Comparison of ENCODE assay signal across 16 cellular contexts in the genomic region with DNA sequence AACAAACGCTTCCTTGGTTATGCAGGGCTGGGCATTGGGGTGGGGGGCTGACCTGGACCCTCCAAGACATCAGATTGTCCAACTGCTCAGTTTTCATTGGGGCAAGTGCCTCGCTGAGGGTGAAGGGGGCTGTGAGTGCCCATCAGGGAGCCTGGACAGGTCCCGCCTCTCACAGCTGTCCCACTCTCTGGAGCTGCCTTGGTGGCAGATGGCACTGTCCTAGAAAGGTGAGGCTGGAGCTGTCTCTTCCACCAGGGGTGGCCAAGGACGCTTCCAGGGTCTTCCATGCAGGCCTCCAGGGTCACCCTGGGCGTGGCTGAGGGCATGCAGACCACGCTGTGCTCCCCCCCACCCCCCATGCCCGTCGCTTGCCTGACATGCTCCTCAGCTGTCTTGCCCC. TPM values are rescaled to one million over a fixed set of nuclear protein-coding genes. Genes with fewer than 3 reads are reported as not detected.
DNase-seq lines count a peak whose midpoint lies in the region; ATAC-seq, FAIRE-seq and TF ChIP-seq lines count a peak whose summit lies in the region.
"Had no signal": no experiment of that assay in that cellular context is flagged by ENCODE, and none has a peak within 500 bp of the region (broad histone marks: within the 10 kb centered on the region; RNA-seq: fewer than 3 reads in every experiment).

No MANE protein-coding gene starts in this region.

- CTCF ChIA-PET in mammary epithelial cell (lab: Charles Lee; ENCODE audit: low non-redundant PET) = no interaction called here
- CTCF ChIA-PET in MCF 10A (lab: Yijun Ruan, JAX) = no interaction called here
- CTCF ChIA-PET in CD8-positive, alpha-beta T cell (lab: Charles Lee) = interaction anchor here (3.1 kb wide), 1 partner anchor 47 kb away, joined by 8 read pairs; no protein-coding TSS in a partner anchor

- H4K20me1 ChIP-seq in mammary epithelial cell (ENCODE audit: insufficient read depth, low read length) = no peaks in the 10 kb centered on the region
- H4K20me1 ChIP-seq in astrocyte (ENCODE audit: insufficient read depth, low read length) = no peaks in the 10 kb centered on the region

- WGBS in mammary epithelial cell (ENCODE audit: low coverage, missing lambda C conversion rate) = 91% methylated on average over 4 of the region's 8 CpGs
- WGBS in upper lobe of left lung, 2 donors = 71 to 90% methylated on average over 2 to 8 of the region's 8 CpGs

- H3K4me1 ChIP-seq in mammary epithelial cell (ENCODE audit: insufficient read depth, low read length) = peaks cover 35% of the 10 kb centered on the region
- peaks cover 28% of the 10 kb centered on the region for H3K4me1 ChIP-seq in astrocyte (ENCODE audit: insufficient read depth, low read length)
- H3K4me1 ChIP-seq in lower lobe of right lung = peaks cover 50% of the 10 kb centered on the region
- H3K4me1 ChIP-seq in upper lobe of left lung = peaks cover 45 to 67% (median 54%) of the 10 kb centered on the region in 4 donors
- H3K4me1 ChIP-seq in CD8-positive, alpha-beta T cell (ENCODE audit: insufficient read depth, low read length) = peaks cover 30% of the 10 kb centered on the region

- dilution Hi-C loops in mammary epithelial cell (cut with HindIII; ENCODE audit: low sequenced_read_pairs) = no loop called here

- in situ Hi-C loops in mammary epithelial cell (cut with MboI; ENCODE audit: low sequenced_read_pairs in 2 of 2) = no loop called here

- H3K36me3 Mint-ChIP-seq in MCF 10A (ENCODE audit: insufficient read depth, unreplicated experiment) (no peaks in the 10 kb centered on the region), astrocyte (ENCODE audit: low read depth, unreplicated experiment) (no peaks in the 10 kb centered on the region)
- peaks cover 2% of the 10 kb centered on the region for H3K36me3 Mint-ChIP-seq in CD8-positive, alpha-beta T cell
- H3K36me3 Mint-ChIP-seq: activated naive CD8-positive, alpha-beta T cell had no signal

- POLR2A ChIA-PET in MCF 10A (lab: Yijun Ruan, JAX) = no interaction called here
- POLR2A ChIA-PET in CD8-positive, alpha-beta T cell (lab: Charles Lee) = interaction anchor here (1.6 to 3.5 kb wide), 2 partner anchors 34 to 38 kb away, joined by 5 to 12 read pairs; no protein-coding TSS in a partner anchor

- no peak overlapping the region for H3K4me3 Mint-ChIP-seq in MCF 10A (ENCODE audit: unreplicated experiment)
- no peak overlapping the region for H3K4me3 Mint-ChIP-seq in astrocyte (ENCODE audit: unreplicated experiment)
- H3K4me3 Mint-ChIP-seq in CD8-positive, alpha-beta T cell = no peak overlapping the region
- H3K4me3 Mint-ChIP-seq: activated naive CD8-positive, alpha-beta T cell had no signal

- H3K9me3 Mint-ChIP-seq in MCF 10A (ENCODE audit: unreplicated experiment) = no peaks in the 10 kb centered on the region
- no peaks in the 10 kb centered on the region for H3K9me3 Mint-ChIP-seq in astrocyte (ENCODE audit: unreplicated experiment)
- H3K9me3 Mint-ChIP-seq in CD8-positive, alpha-beta T cell = no peaks in the 10 kb centered on the region

- H3K4me1 Mint-ChIP-seq in MCF 10A (ENCODE audit: insufficient read depth, unreplicated experiment) (peaks cover 14% of the 10 kb centered on the region), astrocyte (ENCODE audit: low read depth, unreplicated experiment) (peaks cover 14% of the 10 kb centered on the region)
- peaks cover 26% of the 10 kb centered on the region for H3K4me1 Mint-ChIP-seq in CD8-positive, alpha-beta T cell (ENCODE audit: low read depth)

- H3K27ac ChIP-seq in mammary epithelial cell (ENCODE audit: insufficient read depth, low read depth, low read length) (no peak overlapping the region), astrocyte (ENCODE audit: low read depth, low read length) (no peak overlapping the region), lower lobe of right lung (peak overlapping the region; percentile 91), upper lobe of left lung (peak overlapping the region; percentile 78 to 92 (median 86))
- no peak overlapping the region for H3K27ac ChIP-seq in CD8-positive, alpha-beta T cell (ENCODE audit: low read depth, low read length)

- H3K27me3 Mint-ChIP-seq in MCF 10A (ENCODE audit: insufficient read depth, unreplicated experiment) (no peaks in the 10 kb centered on the region), astrocyte (ENCODE audit: low read depth, unreplicated experiment) (peaks cover 1% of the 10 kb centered on the region)
- H3K27me3 Mint-ChIP-seq in CD8-positive, alpha-beta T cell (ENCODE audit: low read depth) = no peaks in the 10 kb centered on the region
- H3K27me3 Mint-ChIP-seq: activated naive CD8-positive, alpha-beta T cell had no signal

- no peak overlapping the region for H3K4me2 ChIP-seq in mammary epithelial cell (ENCODE audit: insufficient read depth, low read depth, low read length)
- peak overlapping the region; percentile 50 for H3K4me2 ChIP-seq in astrocyte (ENCODE audit: low read length)

- DNase-seq in mammary epithelial cell (no peak), MCF 10A (ENCODE audit: unreplicated experiment) (no peak), astrocyte (ENCODE audit: low read depth) (no peak), lower lobe of right lung (no peak), upper lobe of left lung (no peak), COLO668 (lab: John Stamatoyannopoulos, UW; ENCODE audit: unreplicated experiment) (no peak)
- no peak for DNase-seq in CD8-positive, alpha-beta T cell
- DNase-seq: activated CD4-positive, alpha-beta T cell treated with anti-CD3 and anti-CD28 coated beads for 1 hour; NCI-H1930; T-helper 2 cell had no signal

- H3K27me3 ChIP-seq in mammary epithelial cell (ENCODE audit: insufficient read depth, low read length) (no peaks in the 10 kb centered on the region), astrocyte (ENCODE audit: insufficient read depth, low read length) (no peaks in the 10 kb centered on the region), lower lobe of right lung (ENCODE audit: low read depth) (no peaks in the 10 kb centered on the region), upper lobe of left lung (no peaks in the 10 kb centered on the region)
- no peaks in the 10 kb centered on the region for H3K27me3 ChIP-seq in CD8-positive, alpha-beta T cell (ENCODE audit: insufficient read depth, low read length)

- no peak for ATAC-seq in lower lobe of right lung
- no peak for ATAC-seq in upper lobe of left lung (ENCODE audit: low FRiP score in 2 of 2)
- ATAC-seq in GM21529 (IDR thresholded peaks at IDR 0.05; ENCODE audit: unreplicated experiment) = no peak
- ATAC-seq in CD8-positive, alpha-beta T cell = no peak

- intact Hi-C loops in mammary epithelial cell (cut with micrococcal nuclease) = no loop called here
- intact Hi-C loops in MCF 10A (cut with micrococcal nuclease) = no loop called here
- intact Hi-C loops in lower lobe of right lung (cut with DNase I) = no loop called here
- intact Hi-C loops in CD8-positive, alpha-beta T cell (cut with DNase I, micrococcal nuclease) = no loop called here

- no peak for TF ChIP-seq POLR2A in upper lobe of left lung (IDR thresholded peaks at IDR 0.05)

- TF ChIP-seq EP300 in upper lobe of left lung (IDR thresholded peaks at IDR 0.05) = no peak

- BruUV-seq in mammary epithelial cell (replicated peaks; lab: Mats Ljungman, UMichigan) (no TSS peak), MCF 10A (replicated peaks; lab: Mats Ljungman, UMichigan) (no TSS peak)

- H3K36me3 ChIP-seq in mammary epithelial cell (ENCODE audit: insufficient read depth, low read length) (no peaks in the 10 kb centered on the region), astrocyte (ENCODE audit: insufficient read depth, low read length) (no peaks in the 10 kb centered on the region), lower lobe of right lung (no peaks in the 10 kb centered on the region), upper lobe of left lung (no peaks in the 10 kb centered on the region)
- no peaks in the 10 kb centered on the region for H3K36me3 ChIP-seq in CD8-positive, alpha-beta T cell (ENCODE audit: insufficient read depth, low read length)
- H3K36me3 ChIP-seq: MG63 had no signal

- FAIRE-seq in astrocyte (lab: Jason Lieb, UNC) = no peak
- FAIRE-seq: D721Med, GM18507 had no signal

- H3K4me3 ChIP-seq in mammary epithelial cell (replicated peaks in 1 of 3; ENCODE audit: insufficient read depth in 1 of 3, low read depth in 2 of 3, low read length in 3 of 3) (no peak overlapping the region), astrocyte (ENCODE audit: insufficient read depth, low read depth, low read length) (no peak overlapping the region), lower lobe of right lung (no peak overlapping the region), upper lobe of left lung (peak overlapping the region in 1 of 4 donors; percentile 15)
- H3K4me3 ChIP-seq in CD8-positive, alpha-beta T cell (ENCODE audit: low read depth, low read length) = no peak overlapping the region
- H3K4me3 ChIP-seq: MG63 had no signal

- H2AFZ ChIP-seq in mammary epithelial cell (ENCODE audit: low read depth, low read length) (peak overlapping the region; percentile 63), astrocyte (ENCODE audit: low read depth, low read length) (no peak overlapping the region)

- H3K79me2 ChIP-seq in mammary epithelial cell (ENCODE audit: insufficient read depth, low read length) (peaks cover 16% of the 10 kb centered on the region), astrocyte (ENCODE audit: insufficient read depth, low read length) (no peaks in the 10 kb centered on the region)

- H3K9me3 ChIP-seq in mammary epithelial cell (replicated peaks; ENCODE audit: insufficient read depth, low read length) = no peaks in the 10 kb centered on the region
- H3K9me3 ChIP-seq in astrocyte (ENCODE audit: insufficient read depth, low read depth, low read length) = no peaks in the 10 kb centered on the region
- H3K9me3 ChIP-seq in lower lobe of right lung = no peaks in the 10 kb centered on the region
- H3K9me3 ChIP-seq in upper lobe of left lung = no peaks in the 10 kb centered on the region
- H3K9me3 ChIP-seq in CD8-positive, alpha-beta T cell (ENCODE audit: low read length) = no peaks in the 10 kb centered on the region
- H3K9me3 ChIP-seq: MG63 had no signal

- H3K27ac Mint-ChIP-seq in MCF 10A (ENCODE audit: low read depth, unreplicated experiment) = no peak overlapping the region
- no peak overlapping the region for H3K27ac Mint-ChIP-seq in astrocyte (ENCODE audit: unreplicated experiment)
- H3K27ac Mint-ChIP-seq in CD8-positive, alpha-beta T cell = no peak overlapping the region
- H3K27ac Mint-ChIP-seq: activated naive CD8-positive, alpha-beta T cell had no signal

- H3K9ac ChIP-seq in mammary epithelial cell (ENCODE audit: insufficient read depth, low read length) (no peak overlapping the region), astrocyte (ENCODE audit: low read length) (no peak overlapping the region)

- TF ChIP-seq CTCF in mammary epithelial cell (conservative IDR thresholded peaks at IDR 0.05 in 1 of 2, IDR thresholded peaks at IDR 0.05 in 1 of 2; ENCODE audit: extremely low read depth in 1 of 2, insufficient read depth in 1 of 2, low read depth in 1 of 2, low read length in 2 of 2) = no peak
- no peak for TF ChIP-seq CTCF in MCF 10A (IDR thresholded peaks at IDR 0.05; ENCODE audit: unreplicated experiment)
- TF ChIP-seq CTCF in astrocyte (IDR thresholded peaks at IDR 0.05; ENCODE audit: insufficient read depth, low read depth, low read length) = no peak
- no peak for TF ChIP-seq CTCF in lower lobe of right lung (IDR thresholded peaks at IDR 0.05)
- no peak for TF ChIP-seq CTCF in upper lobe of left lung (IDR thresholded peaks at IDR 0.05)
- TF ChIP-seq CTCF in CD8-positive, alpha-beta T cell (IDR thresholded peaks at IDR 0.05) = no peak

RNA-seq across cellular contexts. Expression of a gene that starts 53.4 kb away (rescaled TPM):
- total RNA-seq in mammary epithelial cell (1 to 10 TPM in 1 of 2 donors, under 1 TPM in 1; 0.17 to 2.8 TPM), MCF 10A (2022) (0.70 and 0.93 TPM in 2 replicates), astrocyte (not detected in 2 replicates), lower lobe of right lung (0.77 TPM), upper lobe of left lung (1 to 10 TPM in 3 of 6 donors, under 1 TPM in 3; 0.46 to 2.1 (median 1.2) TPM)
- 0.29 TPM for polyA plus RNA-seq in mammary epithelial cell
- not detected for polyA minus RNA-seq in mammary epithelial cell
- not detected for total RNA-seq in CD8-positive, alpha-beta T cell
- polyA plus RNA-seq: AG04450 had no signal

Comparison
In these comparisons a context has a peak if more than half of its experiments do, and no peak if none do; other contexts are left out.
1. H3K27ac ChIP-seq: peak in lower lobe of right lung (single experiment) and upper lobe of left lung (4 of 4); none in mammary epithelial cell (single experiment), astrocyte (single experiment) and CD8-positive, alpha-beta T cell (single experiment).